ENCODE assay signal across 11 cellular contexts in the genomic region with DNA sequence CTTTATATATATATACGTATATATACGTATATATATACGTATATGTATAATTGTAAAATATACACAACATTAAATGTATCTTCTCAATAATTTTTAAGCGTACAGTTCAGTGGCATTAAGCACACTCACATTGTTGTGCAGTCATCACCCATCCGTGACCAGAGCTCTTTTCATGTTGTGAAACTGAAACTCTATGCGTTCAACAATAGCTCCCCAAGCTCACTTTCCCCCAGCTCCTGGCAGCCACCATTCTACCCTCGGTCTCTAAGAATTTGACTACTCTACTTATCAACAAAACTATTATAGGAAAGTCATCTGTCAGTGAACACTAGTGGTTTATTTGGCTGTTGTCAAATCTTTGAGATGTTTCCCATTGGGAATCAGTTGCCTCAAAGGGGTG.
A peak's percentile ranks its signal among the peaks of the same experiment; 100 is the strongest.
DNase-seq lines count a peak whose midpoint lies in the region; ATAC-seq and TF ChIP-seq lines count a peak whose summit lies in the region.
"Had no signal": no experiment of that assay in that cellular context is flagged by ENCODE, and none has a peak within 500 bp of the region (broad histone marks: within the 10 kb centered on the region; RNA-seq: fewer than 3 reads in every experiment).

No MANE protein-coding gene starts in this region.

- no peaks in the 10 kb centered on the region for H3K27me3 ChIP-seq in upper lobe of left lung
- H3K27me3 ChIP-seq: SJCRH30 had no signal

- WGBS in upper lobe of left lung, 2 donors: 71 to 81% methylated on average over 7 of the region's 7 CpGs

- H3K27ac ChIP-seq in upper lobe of left lung: no peak overlapping the region
- H3K27ac ChIP-seq: coronary artery, SJCRH30 had no signal

- TF ChIP-seq EP300 in upper lobe of left lung (IDR thresholded peaks at IDR 0.05): no peak

- H3K36me3 ChIP-seq in upper lobe of left lung: no peaks in the 10 kb centered on the region
- H3K36me3 ChIP-seq: SJCRH30 had no signal

- DNase-seq in NCI-H345 (lab: John Stamatoyannopoulos, UW): peak; percentile 65
- no peak for DNase-seq in stimulated activated CD4-positive, alpha-beta T cell treated with anti-CD3 and anti-CD28 coated beads, Interleukin-15, amount 100 ng/mL, for 24 hours
- DNase-seq in NCI-H146 (lab: John Stamatoyannopoulos, UW): no peak
- DNase-seq in upper lobe of left lung: no peak
- DNase-seq: SJCRH30; stimulated activated naive CD8-positive, alpha-beta T cell treated with anti-CD3 and anti-CD28 coated beads, Interleukin-15, Interleukin-2, amounts not matched to agents 100 U/mL and 50 U/mL, for 24 hours had no signal

- no peak for TF ChIP-seq CTCF in upper lobe of left lung (IDR thresholded peaks at IDR 0.05)

- no peaks in the 10 kb centered on the region for H3K4me1 ChIP-seq in upper lobe of left lung
- H3K4me1 ChIP-seq: SJCRH30 had no signal

- ATAC-seq in GM18519 (IDR thresholded peaks at IDR 0.05; ENCODE audit: low FRiP score, unreplicated experiment): peak; percentile 97
- ATAC-seq in GM19467 (IDR thresholded peaks at IDR 0.05; ENCODE audit: unreplicated experiment): peak; percentile 83
- ATAC-seq in HG02981 (IDR thresholded peaks at IDR 0.05; ENCODE audit: unreplicated experiment): peak; percentile 71
- no peak for ATAC-seq in HG03108 (IDR thresholded peaks at IDR 0.05; ENCODE audit: unreplicated experiment)
- no peak for ATAC-seq in upper lobe of left lung (ENCODE audit: low FRiP score in 2 of 2)
- ATAC-seq: stimulated activated naive CD8-positive, alpha-beta T cell treated with anti-CD3 and anti-CD28 coated beads, Interleukin-15, Interleukin-2, amounts not matched to agents 100 U/mL and 50 U/mL, for 24 hours had no signal

- no peak for TF ChIP-seq POLR2A in upper lobe of left lung (IDR thresholded peaks at IDR 0.05)

- no peak overlapping the region for H3K4me3 ChIP-seq in upper lobe of left lung
- H3K4me3 ChIP-seq: coronary artery, SJCRH30 had no signal

- H3K9me3 ChIP-seq in upper lobe of left lung: no peaks in the 10 kb centered on the region
- H3K9me3 ChIP-seq: SJCRH30 had no signal

Comparison
In these comparisons a context has a peak if more than half of its experiments do, and no peak if none do; other contexts are left out.
1. ATAC-seq: peak in GM18519 (single experiment), GM19467 (single experiment) and HG02981 (single experiment); none in HG03108 (single experiment) and upper lobe of left lung (0 of 2).